Comparison of ENCODE assay signal across 15 cellular contexts in the genomic region with DNA sequence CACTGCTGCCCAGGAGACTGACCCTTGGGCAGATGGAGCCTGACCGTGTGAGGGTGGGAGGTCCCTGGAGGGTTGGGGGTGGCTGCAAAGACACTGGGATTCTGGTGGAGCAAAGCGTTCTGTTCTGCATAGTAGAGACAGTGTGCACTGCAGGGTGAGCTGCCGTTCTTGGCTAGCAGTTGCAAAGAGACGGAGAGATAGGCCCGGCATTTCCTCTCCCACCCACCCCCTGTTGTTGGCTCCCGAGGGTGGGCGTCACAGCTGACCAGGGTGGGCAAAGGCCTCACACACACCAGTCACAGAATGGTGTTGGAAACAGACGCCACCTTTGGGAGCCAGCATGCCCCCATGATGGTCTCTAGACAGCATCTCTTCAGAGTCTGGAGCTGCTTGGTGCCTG. TPM values are rescaled to one million over a fixed set of nuclear protein-coding genes. Genes with fewer than 3 reads are reported as not detected.
A peak's percentile ranks its signal among the peaks of the same experiment; 100 is the strongest.
DNase-seq lines count a peak whose midpoint lies in the region; ATAC-seq and TF ChIP-seq lines count a peak whose summit lies in the region.
"Had no signal": no experiment of that assay in that cellular context is flagged by ENCODE, and none has a peak within 500 bp of the region (broad histone marks: within the 10 kb centered on the region; RNA-seq: fewer than 3 reads in every experiment).

No MANE protein-coding gene starts in this region.

- intact Hi-C loops in cardiac septum (cut with DNase I) = no loop called here
- intact Hi-C loops in heart right ventricle (cut with DNase I) = no loop called here
- intact Hi-C loops in sciatic nerve (cut with DNase I) = no loop called here
- intact Hi-C loops in activated CD8-positive, alpha-beta T cell treated with anti-CD3 and anti-CD28 coated beads for 36 hours (cut with micrococcal nuclease) = no loop called here

- no peak overlapping the region for H3K4me3 ChIP-seq in heart right ventricle
- H3K4me3 ChIP-seq: GM12878, GM23338 had no signal

- 70 to 75% methylated on average over 8 of the region's 8 CpGs for WGBS in heart right ventricle, 2 donors

- H3K36me3 ChIP-seq in heart right ventricle = peaks cover 0 to 38% (median 0%) of the 10 kb centered on the region in 9 donors

- H3K27ac ChIP-seq in heart right ventricle (no peak overlapping the region), epithelial cell of prostate (peak overlapping the region; percentile 78)

- peaks cover 2% of the 10 kb centered on the region for H3K27me3 Mint-ChIP-seq in activated CD8-positive, alpha-beta T cell treated with anti-CD3 and anti-CD28 coated beads for 36 hours

- H3K9me3 Mint-ChIP-seq in activated CD8-positive, alpha-beta T cell treated with anti-CD3 and anti-CD28 coated beads for 36 hours = peaks cover 11% of the 10 kb centered on the region
- H3K9me3 Mint-ChIP-seq: GM23338 had no signal

- POLR2A ChIA-PET in activated CD8-positive, alpha-beta T cell treated with anti-CD3 and anti-CD28 coated beads for 36 hours (lab: Charles Lee) = no interaction called here

- peaks cover 0 to 7% (median 0%) of the 10 kb centered on the region in 9 donors for H3K4me1 ChIP-seq in heart right ventricle

- DNase-seq in cardiac septum (ENCODE audit: low spot score) (peak; percentile 27), heart right ventricle (no peak), epithelial cell of prostate (ENCODE audit: low read depth, low spot score) (no peak), sciatic nerve (ENCODE audit: low spot score) (peak; percentile 38), SIG-M5 (lab: John Stamatoyannopoulos, UW) (no peak)
- no peak for DNase-seq in activated CD8-positive, alpha-beta T cell treated with anti-CD3 and anti-CD28 coated beads for 36 hours
- DNase-seq: ACHN; C1 segment of cervical spinal cord; CD4-positive, alpha-beta memory T cell; DMS79; H7 had no signal

- no peak for ATAC-seq in heart right ventricle
- no peak for ATAC-seq in sciatic nerve
- ATAC-seq in activated CD8-positive, alpha-beta T cell treated with anti-CD3 and anti-CD28 coated beads for 36 hours = no peak
- no peak for ATAC-seq in HG03025 (IDR thresholded peaks at IDR 0.05; ENCODE audit: low FRiP score, unreplicated experiment)
- ATAC-seq: GM12878, GM23338 had no signal

- no peak for TF ChIP-seq CTCF in heart right ventricle (IDR thresholded peaks at IDR 0.05)
- TF ChIP-seq CTCF in activated CD8-positive, alpha-beta T cell treated with anti-CD3 and anti-CD28 coated beads for 36 hours (IDR thresholded peaks at IDR 0.05) = no peak

- no peak overlapping the region for H3K27ac Mint-ChIP-seq in activated CD8-positive, alpha-beta T cell treated with anti-CD3 and anti-CD28 coated beads for 36 hours
- H3K27ac Mint-ChIP-seq: CD4-positive, alpha-beta memory T cell; GM23338 had no signal

- peaks cover 0 to 4% (median under 1%) of the 10 kb centered on the region in 7 donors for H3K27me3 ChIP-seq in heart right ventricle

- no peak overlapping the region for H3K4me3 Mint-ChIP-seq in activated CD8-positive, alpha-beta T cell treated with anti-CD3 and anti-CD28 coated beads for 36 hours
- H3K4me3 Mint-ChIP-seq: CD4-positive, alpha-beta memory T cell; GM23338 had no signal

- CTCF ChIA-PET in activated CD8-positive, alpha-beta T cell treated with anti-CD3 and anti-CD28 coated beads for 36 hours (lab: Charles Lee) = no interaction called here

- peaks cover 11% of the 10 kb centered on the region for H3K4me1 Mint-ChIP-seq in activated CD8-positive, alpha-beta T cell treated with anti-CD3 and anti-CD28 coated beads for 36 hours (ENCODE audit: low read depth)

- H3K9me3 ChIP-seq in heart right ventricle = peaks cover 0 to 16% (median 0%) of the 10 kb centered on the region in 11 donors

- H3K36me3 Mint-ChIP-seq in activated CD8-positive, alpha-beta T cell treated with anti-CD3 and anti-CD28 coated beads for 36 hours (ENCODE audit: low read depth) = no peaks in the 10 kb centered on the region

RNA-seq across cellular contexts. Expression of a gene that starts 11.4 kb away (rescaled TPM):
- 10.7 TPM for total RNA-seq in cardiac septum
- total RNA-seq in heart right ventricle = 10 to 100 TPM in 2 of 10 donors, 1 to 10 TPM in 8; 2.4 to 11.1 (median 5.5) TPM
- 10 to 100 TPM in 1 of 2 donors, 1 to 10 TPM in 1; 8.6 to 12.9 TPM for polyA plus RNA-seq in heart right ventricle
- total RNA-seq in sciatic nerve = 34.8 TPM
- total RNA-seq in activated CD8-positive, alpha-beta T cell treated with anti-CD3 and anti-CD28 coated beads for 36 hours = 1 to 10 TPM; 1.7 to 1.8 TPM
- total RNA-seq: G401 had no signal

Comparison
In these comparisons a context has a peak if more than half of its experiments do, and no peak if none do; other contexts are left out.
1. DNase-seq: peak in cardiac septum (single experiment) and sciatic nerve (single experiment); none in heart right ventricle (0 of 2), epithelial cell of prostate (single experiment), activated CD8-positive, alpha-beta T cell treated with anti-CD3 and anti-CD28 coated beads for 36 hours (single experiment) and SIG-M5 (single experiment).